In the genomic region with DNA sequence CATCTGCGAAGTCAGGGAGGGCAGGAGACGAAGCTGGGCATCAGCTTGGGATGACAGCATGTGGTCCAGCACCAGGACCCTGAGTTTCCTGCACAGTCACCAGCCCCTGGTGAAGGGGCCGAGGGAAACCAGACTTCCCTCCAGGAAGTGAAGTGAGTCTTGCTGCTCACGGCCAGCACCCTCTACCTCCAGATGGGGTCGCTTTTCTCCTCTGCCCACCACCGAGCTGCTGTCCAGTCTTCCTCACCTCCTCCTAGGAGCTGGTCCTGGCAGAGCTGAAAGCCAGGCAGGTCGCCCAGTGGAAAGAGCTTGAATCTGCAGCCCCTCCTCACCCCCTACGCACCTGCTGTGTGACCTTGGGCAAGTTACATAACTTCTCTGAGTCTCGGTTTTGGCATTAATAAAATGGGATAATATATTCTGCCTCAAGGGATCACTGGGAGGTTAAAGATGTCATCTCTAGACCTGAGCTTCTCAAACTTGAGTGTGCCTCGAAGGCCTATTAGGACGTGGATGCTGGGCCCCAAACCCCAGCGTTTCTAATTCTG, we compare ENCODE assay signal across 2 cellular contexts.
TF ChIP-seq lines count a peak whose summit lies in the region.

No MANE protein-coding gene starts in this region.

TF ChIP-seq in IMR-90, 13 proteins besides CTCF, POLR2A, EP300 and RAD21:
- TF ChIP-seq, protein P1, sequence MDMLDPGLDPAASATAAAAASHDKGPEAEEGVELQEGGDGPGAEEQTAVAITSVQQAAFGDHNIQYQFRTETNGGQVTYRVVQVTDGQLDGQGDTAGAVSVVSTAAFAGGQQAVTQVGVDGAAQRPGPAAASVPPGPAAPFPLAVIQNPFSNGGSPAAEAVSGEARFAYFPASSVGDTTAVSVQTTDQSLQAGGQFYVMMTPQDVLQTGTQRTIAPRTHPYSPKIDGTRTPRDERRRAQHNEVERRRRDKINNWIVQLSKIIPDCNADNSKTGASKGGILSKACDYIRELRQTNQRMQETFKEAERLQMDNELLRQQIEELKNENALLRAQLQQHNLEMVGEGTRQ (IDR thresholded peaks at IDR 0.05; ENCODE audit: low read depth, low read length), result no peak
- no peak for TF ChIP-seq BHLHE40 (IDR thresholded peaks at IDR 0.05; ENCODE audit: low read depth, low read length)
- no peak for TF ChIP-seq MAZ (IDR thresholded peaks at IDR 0.05; ENCODE audit: borderline replicate concordance, low read depth, low read length)
- no peak for TF ChIP-seq FOS (IDR thresholded peaks at IDR 0.05; ENCODE audit: low read depth, low read length)
- TF ChIP-seq SMC3 (IDR thresholded peaks at IDR 0.05; ENCODE audit: low read depth, low read length), result no peak
- TF ChIP-seq MAFK (IDR thresholded peaks at IDR 0.05; ENCODE audit: low read depth, low read length), result no peak
- no peak for TF ChIP-seq RFX5 (IDR thresholded peaks at IDR 0.05; ENCODE audit: low read depth, low read length)
TF ChIP-seq in IMR-90: peak in this region for 0.

TF ChIP-seq in H1, 55 proteins besides CTCF, POLR2A, EP300 and RAD21:
- TF ChIP-seq KDM1A (IDR thresholded peaks at IDR 0.05; ENCODE audit: borderline replicate concordance, low read length), result 0 out of 2 replicates have a peak, but pooled peaks have one; percentile 30
- TF ChIP-seq TCF12 (IDR thresholded peaks at IDR 0.05; ENCODE audit: low read depth, low read length), result no peak
